Comparison of ENCODE assay signal across 26 cellular contexts in the genomic region with DNA sequence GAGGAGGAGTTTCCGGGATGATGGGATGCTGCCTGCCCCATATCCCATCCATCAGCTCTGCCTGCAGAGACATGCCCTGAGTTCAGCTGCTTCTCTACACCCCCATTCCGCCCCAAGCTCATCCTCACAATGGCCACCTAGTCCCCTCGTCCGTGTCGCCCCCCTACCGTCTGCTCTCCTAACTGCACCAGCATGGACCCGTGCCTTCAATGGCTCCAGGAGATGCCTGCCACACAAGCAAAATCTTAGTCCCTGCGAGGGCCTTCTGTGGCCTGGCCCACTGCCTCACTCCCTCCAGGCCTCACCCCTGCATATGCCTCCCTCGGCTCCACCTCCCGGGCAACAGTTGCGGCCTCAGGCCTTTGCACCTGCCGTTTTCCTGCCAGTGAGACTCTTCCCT. TPM values are rescaled to one million over a fixed set of nuclear protein-coding genes. Genes with fewer than 3 reads are reported as not detected.
A peak's percentile ranks its signal among the peaks of the same experiment; 100 is the strongest.
DNase-seq lines count a peak whose midpoint lies in the region; ATAC-seq, FAIRE-seq and TF ChIP-seq lines count a peak whose summit lies in the region.
"Had no signal": no experiment of that assay in that cellular context is flagged by ENCODE, and none has a peak within 500 bp of the region (broad histone marks: within the 10 kb centered on the region; RNA-seq: fewer than 3 reads in every experiment).

No MANE protein-coding gene starts in this region.

- H3K4me3 Mint-ChIP-seq in CD8-positive, alpha-beta T cell, result no peak overlapping the region
- no peak overlapping the region for H3K4me3 Mint-ChIP-seq in WTC11
- H3K4me3 Mint-ChIP-seq in naive thymus-derived CD8-positive, alpha-beta T cell, result peak overlapping the region in 2 of 10 donors; percentile 26 to 40
- peak overlapping the region in 1 of 7 donors; percentile 10 for H3K4me3 Mint-ChIP-seq in CD8-positive, alpha-beta memory T cell
- H3K4me3 Mint-ChIP-seq: activated T-cell treated with anti-CD3 and anti-CD28 coated beads, Interleukin-2, amount 50 U/mL, for 72 hours; HFFc6; stimulated activated naive CD8-positive, alpha-beta T cell treated with anti-CD3 and anti-CD28 coated beads, Interleukin-15, amount 100 ng/mL, for 72 hours; T-cell had no signal

- no peak for TF ChIP-seq CTCF in CD8-positive, alpha-beta T cell (IDR thresholded peaks at IDR 0.05)
- TF ChIP-seq CTCF in HL-60 (IDR thresholded peaks at IDR 0.05; ENCODE audit: insufficient read depth, low read length) (peak; percentile 51), WTC11 (IDR thresholded peaks at IDR 0.05) (no peak)

- H3K4me1 Mint-ChIP-seq in CD8-positive, alpha-beta T cell (ENCODE audit: low read depth), result peaks cover 11% of the 10 kb centered on the region
- peaks cover 10% of the 10 kb centered on the region; the same call in 1 of the 2 replicates for H3K4me1 Mint-ChIP-seq in WTC11
- peaks cover 2 to 29% (median 15%) of the 10 kb centered on the region in 4 donors for H3K4me1 Mint-ChIP-seq in naive thymus-derived CD8-positive, alpha-beta T cell
- peaks cover 9 to 17% (median 10%) of the 10 kb centered on the region in 3 donors for H3K4me1 Mint-ChIP-seq in CD8-positive, alpha-beta memory T cell

- DNase-seq in CD8-positive, alpha-beta T cell, result no peak
- peak; percentile 78 to 89 for DNase-seq in HL-60 (ENCODE audit: low read depth in 1 of 2, low spot score in 1 of 2)
- DNase-seq in WTC11 (ENCODE audit: low spot score), result no peak
- DNase-seq in naive thymus-derived CD8-positive, alpha-beta T cell, result no peak
- DNase-seq in DMS114 treated with DMSO at 0.1 percent for 48 hours (lab: John Stamatoyannopoulos, UW; ENCODE audit: unreplicated experiment), result no peak
- no peak for DNase-seq in substantia nigra (lab: John Stamatoyannopoulos, UW)
- no peak for DNase-seq in CD8-positive, alpha-beta memory T cell
- DNase-seq in frontal cortex (ENCODE audit: low spot score in 2 of 2), result no peak
- DNase-seq: activated naive CD4-positive, alpha-beta T cell treated with anti-CD3 and anti-CD28 coated beads, Interleukin-2, amount 50 U/mL, for 16 hours; activated T-cell treated with anti-CD3 and anti-CD28 coated beads, Interleukin-2, amount 50 U/mL, for 72 hours; cerebellar nuclear complex; DMS79; heart right ventricle; HFFc6; Karpas-422; left lung; NCI-H1092; NCI-H524; occipital lobe; retina; stimulated activated CD4-positive, alpha-beta T cell treated with anti-CD3 and anti-CD28 coated beads, Interleukin-4, amount 100 ng/mL, for 24 hours; stimulated activated naive CD8-positive, alpha-beta T cell treated with anti-CD3 and anti-CD28 coated beads, Interleukin-15, amount 100 ng/mL, for 72 hours; T-cell had no signal

- no peak for FAIRE-seq in frontal cortex (lab: Jason Lieb, UNC)

- POLR2A ChIA-PET in CD8-positive, alpha-beta T cell (lab: Charles Lee), result no interaction called here
- POLR2A ChIA-PET in WTC11 (lab: Charles Lee), result interaction anchor here (0.6 kb wide), 1 partner anchor 11 kb away, joined by 3 read pairs; no protein-coding TSS in a partner anchor
- POLR2A ChIA-PET in naive thymus-derived CD8-positive, alpha-beta T cell (lab: Charles Lee), result interaction anchor here (2.4 to 3.9 kb wide), 2 partner anchors 15 to 43 kb away, joined by 15 to 37 read pairs; a partner anchor contains a TSS
- POLR2A ChIA-PET in CD8-positive, alpha-beta memory T cell (lab: Charles Lee), result interaction anchor here (0.6 kb wide), 1 partner anchor 231 kb away, joined by 6 read pairs; no protein-coding TSS in a partner anchor

- CTCF ChIA-PET in CD8-positive, alpha-beta T cell (lab: Charles Lee), result interaction anchor here (1.2 kb wide), 1 partner anchor 20 kb away, joined by 3 read pairs; no protein-coding TSS in a partner anchor
- CTCF ChIA-PET in WTC11 (lab: Charles Lee), result interaction anchor here (0.9 to 1.1 kb wide), 3 partner anchors 62 to 291 kb away, joined by 3 to 4 read pairs (median 3); a partner anchor contains a TSS
- CTCF ChIA-PET in CD8-positive, alpha-beta memory T cell (lab: Charles Lee), result no interaction called here

- H3K36me3 Mint-ChIP-seq in CD8-positive, alpha-beta T cell, result peaks cover 8% of the 10 kb centered on the region
- H3K36me3 Mint-ChIP-seq in WTC11, result no peaks in the 10 kb centered on the region; the same call in 1 of the 2 replicates
- H3K36me3 Mint-ChIP-seq in naive thymus-derived CD8-positive, alpha-beta T cell, result no peaks in the 10 kb centered on the region
- H3K36me3 Mint-ChIP-seq in CD8-positive, alpha-beta memory T cell, result peaks cover 0 to 11% (median 0%) of the 10 kb centered on the region in 3 donors
- H3K36me3 Mint-ChIP-seq: T-cell had no signal

- no peaks in the 10 kb centered on the region for H3K36me3 ChIP-seq in CD8-positive, alpha-beta T cell (ENCODE audit: insufficient read depth, low read length)
- H3K36me3 ChIP-seq in CD8-positive, alpha-beta memory T cell (ENCODE audit: insufficient read depth, low read length), result no peaks in the 10 kb centered on the region

- no peak overlapping the region for H3K27ac ChIP-seq in CD8-positive, alpha-beta T cell (ENCODE audit: low read depth, low read length)
- H3K27ac ChIP-seq in HL-60 (replicated peaks) (peak overlapping the region; percentile 99), substantia nigra (ENCODE audit: low read depth, low read length, poor library complexity, severe bottlenecking) (no peak overlapping the region)
- H3K27ac ChIP-seq in CD8-positive, alpha-beta memory T cell (ENCODE audit: low read depth, low read length), result no peak overlapping the region
- H3K27ac ChIP-seq: ascending aorta, heart right ventricle, left lung, tibial nerve had no signal

- no peaks in the 10 kb centered on the region for H3K9me3 ChIP-seq in CD8-positive, alpha-beta T cell (ENCODE audit: low read length)
- H3K9me3 ChIP-seq in CD8-positive, alpha-beta memory T cell (ENCODE audit: low read length), result no peaks in the 10 kb centered on the region
- H3K9me3 ChIP-seq: ascending aorta, heart right ventricle, left lung, tibial nerve had no signal

- no peaks in the 10 kb centered on the region for H3K9me3 Mint-ChIP-seq in CD8-positive, alpha-beta T cell
- H3K9me3 Mint-ChIP-seq in WTC11, result no peaks in the 10 kb centered on the region
- no peaks in the 10 kb centered on the region for H3K9me3 Mint-ChIP-seq in naive thymus-derived CD8-positive, alpha-beta T cell
- H3K9me3 Mint-ChIP-seq in CD8-positive, alpha-beta memory T cell, result no peaks in the 10 kb centered on the region
- H3K9me3 Mint-ChIP-seq: activated T-cell treated with anti-CD3 and anti-CD28 coated beads, Interleukin-2, amount 50 U/mL, for 72 hours; HFFc6; stimulated activated naive CD8-positive, alpha-beta T cell treated with anti-CD3 and anti-CD28 coated beads, Interleukin-15, amount 100 ng/mL, for 72 hours; T-cell had no signal

- no peak for ATAC-seq in CD8-positive, alpha-beta T cell
- ATAC-seq in WTC11, result no peak
- no peak for ATAC-seq in naive thymus-derived CD8-positive, alpha-beta T cell
- ATAC-seq: activated T-cell treated with anti-CD3 and anti-CD28 coated beads, Interleukin-2, amount 50 U/mL, for 72 hours; heart right ventricle; left lung; stimulated activated naive CD8-positive, alpha-beta T cell treated with anti-CD3 and anti-CD28 coated beads, Interleukin-15, amount 100 ng/mL, for 72 hours; T-cell had no signal

- H3K27ac Mint-ChIP-seq in CD8-positive, alpha-beta T cell, result peak overlapping the region; percentile 57
- no peak overlapping the region for H3K27ac Mint-ChIP-seq in WTC11
- peak overlapping the region in 9 of 10 donors; percentile 41 to 100 (median 80) for H3K27ac Mint-ChIP-seq in naive thymus-derived CD8-positive, alpha-beta T cell
- H3K27ac Mint-ChIP-seq in CD8-positive, alpha-beta memory T cell, result peak overlapping the region in 2 of 8 donors; percentile 14 to 48
- H3K27ac Mint-ChIP-seq: activated T-cell treated with anti-CD3 and anti-CD28 coated beads, Interleukin-2, amount 50 U/mL, for 72 hours; HFFc6 had no signal

- H3K27me3 ChIP-seq in CD8-positive, alpha-beta T cell (ENCODE audit: insufficient read depth, low read length), result no peaks in the 10 kb centered on the region
- H3K27me3 ChIP-seq in HL-60 (ENCODE audit: insufficient read depth, poor library complexity, severe bottlenecking), result no peaks in the 10 kb centered on the region
- no peaks in the 10 kb centered on the region for H3K27me3 ChIP-seq in CD8-positive, alpha-beta memory T cell (ENCODE audit: insufficient read depth, low read length, poor library complexity, severe bottlenecking)
- H3K27me3 ChIP-seq: ascending aorta, heart right ventricle, left lung, tibial nerve had no signal

- H3K27me3 Mint-ChIP-seq in CD8-positive, alpha-beta T cell (ENCODE audit: low read depth), result no peaks in the 10 kb centered on the region
- no peaks in the 10 kb centered on the region for H3K27me3 Mint-ChIP-seq in WTC11 (ENCODE audit: low read depth)
- no peaks in the 10 kb centered on the region for H3K27me3 Mint-ChIP-seq in naive thymus-derived CD8-positive, alpha-beta T cell
- H3K27me3 Mint-ChIP-seq in CD8-positive, alpha-beta memory T cell, result no peaks in the 10 kb centered on the region
- H3K27me3 Mint-ChIP-seq: stimulated activated naive CD8-positive, alpha-beta T cell treated with anti-CD3 and anti-CD28 coated beads, Interleukin-15, amount 100 ng/mL, for 72 hours; T-cell had no signal

- peaks cover 16% of the 10 kb centered on the region for H3K4me1 ChIP-seq in CD8-positive, alpha-beta T cell (ENCODE audit: insufficient read depth, low read length)
- peaks cover 15% of the 10 kb centered on the region for H3K4me1 ChIP-seq in CD8-positive, alpha-beta memory T cell (ENCODE audit: insufficient read depth, low read length)

- intact Hi-C loops in CD8-positive, alpha-beta T cell (cut with DNase I, micrococcal nuclease), result loop anchor here in 1 of 2 experiments (5.0 to 10.0 kb wide), 2 partner anchors 117 to 776 kb away; a partner anchor contains a TSS

- no peak overlapping the region for H3K4me3 ChIP-seq in CD8-positive, alpha-beta T cell (ENCODE audit: low read depth, low read length)
- H3K4me3 ChIP-seq in HL-60 (replicated peaks; ENCODE audit: insufficient read depth, low read length), result peak overlapping the region; percentile 71
- no peak overlapping the region for H3K4me3 ChIP-seq in CD8-positive, alpha-beta memory T cell (ENCODE audit: low read length)
- H3K4me3 ChIP-seq: ascending aorta, heart right ventricle, left lung, tibial nerve had no signal

RNA-seq across cellular contexts. Expression of a gene that starts 1.8 kb away (rescaled TPM):
- total RNA-seq in CD8-positive, alpha-beta T cell, result 10 to 100 TPM; 23.0 to 23.6 TPM
- total RNA-seq in WTC11 (2021) (67.8 to 86.7 TPM (median 71.6 TPM) in 3 replicates), frontal cortex (14.3 TPM)
- 10 to 100 TPM; 42.6 to 51.5 TPM for total RNA-seq in naive thymus-derived CD8-positive, alpha-beta T cell
- polyA plus RNA-seq in naive thymus-derived CD8-positive, alpha-beta T cell, result 10 to 100 TPM in 2 of 3 donors, 1 to 10 TPM in 1; 9.8 to 18.1 (median 14.9) TPM
- 10 to 100 TPM; 84.7 to 84.9 TPM for total RNA-seq in CD8-positive, alpha-beta memory T cell
- polyA plus RNA-seq in CD8-positive, alpha-beta memory T cell, result 14.0 TPM

RNA-seq across cellular contexts. Expression of a gene that starts 2.6 kb away (rescaled TPM):
- not detected for total RNA-seq in CD8-positive, alpha-beta T cell
- total RNA-seq in WTC11 (2021), result 0.16 to 0.26 TPM (median 0.18 TPM) in 3 replicates
- total RNA-seq in naive thymus-derived CD8-positive, alpha-beta T cell, result not detected
- polyA plus RNA-seq in naive thymus-derived CD8-positive, alpha-beta T cell, result not detected
- total RNA-seq in CD8-positive, alpha-beta memory T cell, result not detected
- not detected for polyA plus RNA-seq in CD8-positive, alpha-beta memory T cell
- not detected for total RNA-seq in frontal cortex
- total RNA-seq: activated T-cell treated with anti-CD3 and anti-CD28 coated beads, Interleukin-2, amount 50 U/mL, for 72 hours; ascending aorta; heart right ventricle; left lung; mononuclear cell; occipital lobe; tibial nerve had no signal
- polyA plus RNA-seq: heart right ventricle had no signal

RNA-seq across cellular contexts. Expression of a gene that starts 16.5 kb away (rescaled TPM):
- total RNA-seq in CD8-positive, alpha-beta T cell, result 10 to 100 TPM; 85.7 to 90.0 TPM
- total RNA-seq in WTC11 (2021), result 80.6 to 94.1 TPM (median 90.0 TPM) in 3 replicates
- total RNA-seq in naive thymus-derived CD8-positive, alpha-beta T cell, result 100 to 1,000 TPM; 112 to 116 TPM
- 10 to 100 TPM; 18.7 to 34.7 (median 24.2) TPM for polyA plus RNA-seq in naive thymus-derived CD8-positive, alpha-beta T cell
- 10 to 100 TPM; 52.8 to 59.1 TPM for total RNA-seq in CD8-positive, alpha-beta memory T cell
- 29.3 TPM for polyA plus RNA-seq in CD8-positive, alpha-beta memory T cell
- total RNA-seq in frontal cortex, result 29.3 TPM

RNA-seq across cellular contexts. Expression of a gene that starts 42.1 kb away (rescaled TPM):
- total RNA-seq in CD8-positive, alpha-beta T cell, result 1 to 10 TPM; 6.8 to 7.3 TPM
- total RNA-seq in WTC11 (2021) (0.18 to 0.35 TPM (median 0.30 TPM) in 3 replicates), frontal cortex (3.7 TPM)
- total RNA-seq in naive thymus-derived CD8-positive, alpha-beta T cell, result 100 to 1,000 TPM; 186 to 196 TPM
- 100 to 1,000 TPM in 2 of 3 donors, 10 to 100 TPM in 1; 95.9 to 135 (median 125) TPM for polyA plus RNA-seq in naive thymus-derived CD8-positive, alpha-beta T cell
- total RNA-seq in CD8-positive, alpha-beta memory T cell, result 10 to 100 TPM; 27.1 to 30.9 TPM
- polyA plus RNA-seq in CD8-positive, alpha-beta memory T cell, result 68.4 TPM

RNA-seq across cellular contexts. Expression of a gene that starts 47.0 kb away (rescaled TPM):
- total RNA-seq in CD8-positive, alpha-beta T cell, result 1 to 10 TPM; 2.2 to 2.4 TPM
- 0.46 to 1.2 TPM (median 1.1 TPM) in 3 replicates for total RNA-seq in WTC11 (2021)
- 10 to 100 TPM; 14.0 to 15.5 TPM for total RNA-seq in naive thymus-derived CD8-positive, alpha-beta T cell
- not detected for polyA plus RNA-seq in naive thymus-derived CD8-positive, alpha-beta T cell
- 1 to 10 TPM; 2.3 to 2.8 TPM for total RNA-seq in CD8-positive, alpha-beta memory T cell
- polyA plus RNA-seq in CD8-positive, alpha-beta memory T cell, result not detected
- 0.41 TPM for total RNA-seq in frontal cortex
- total RNA-seq: ascending aorta had no signal

Comparison
In these comparisons a context has a peak if more than half of its experiments do, and no peak if none do; other contexts are left out.
1. DNase-seq: peak in HL-60 (2 of 2); none in CD8-positive, alpha-beta T cell (0 of 7), WTC11 (single experiment), naive thymus-derived CD8-positive, alpha-beta T cell (0 of 10), DMS114 treated with DMSO at 0.1 percent for 48 hours (single experiment), substantia nigra (0 of 49), CD8-positive, alpha-beta memory T cell (0 of 5) and frontal cortex (0 of 2).